In genomic region chr15:60718661-60719069, GRCh38 we compare ENCODE assay signal across 1 cellular context.
TF ChIP-seq lines count a peak whose summit lies in the region.

No MANE protein-coding gene starts in this region.

TF ChIP-seq in HepG2, 621 proteins besides CTCF, POLR2A, EP300 and RAD21 (continued from another document and continues in another):
- TF ChIP-seq HNF1B (CRISPR knock-in tag; IDR thresholded peaks at IDR 0.05) (peak; percentile 60; the same call in 1 of the 2 replicates), SKIL (CRISPR knock-in tag; IDR thresholded peaks at IDR 0.05; ENCODE audit: borderline replicate concordance) (peak; percentile 69; the same call in 1 of the 2 replicates), TFE3 (CRISPR knock-in tag; IDR thresholded peaks at IDR 0.05) (peak; percentile 40; the same call in 1 of the 2 replicates), PHF21A (CRISPR knock-in tag; IDR thresholded peaks at IDR 0.05) (peak; percentile 69), TBX2 (CRISPR knock-in tag; IDR thresholded peaks at IDR 0.05; ENCODE audit: borderline replicate concordance) (peak; percentile 90; the same call in 1 of the 2 replicates), FIP1L1 (IDR thresholded peaks at IDR 0.05; ENCODE audit: borderline replicate concordance, insufficient read depth, low read depth, low read length) (no peak), HNF1A (IDR thresholded peaks at IDR 0.05; ENCODE audit: low read depth) (peak; percentile 59; the same call in 1 of the 2 replicates), HNF1A (CRISPR knock-in tag; IDR thresholded peaks at IDR 0.05; ENCODE audit: borderline replicate concordance) (peak; percentile 20; the same call in 1 of the 2 replicates), ZNF20 (CRISPR knock-in tag; IDR thresholded peaks at IDR 0.05) (no peak), ZBTB49 (CRISPR knock-in tag; IDR thresholded peaks at IDR 0.05; ENCODE audit: borderline replicate concordance) (no peak), RFXANK (CRISPR knock-in tag; IDR thresholded peaks at IDR 0.05) (no peak), NCOA2 (CRISPR knock-in tag; IDR thresholded peaks at IDR 0.05) (peak; percentile 87), RXRB (CRISPR knock-in tag; IDR thresholded peaks at IDR 0.05; ENCODE audit: borderline replicate concordance) (peak; percentile 83), NR2F2 (IDR thresholded peaks at IDR 0.05; ENCODE audit: borderline replicate concordance, low read depth) (peak; percentile 95), LCORL (IDR thresholded peaks at IDR 0.05) (no peak), LCORL (CRISPR knock-in tag; IDR thresholded peaks at IDR 0.05) (peak; percentile 55; the same call in 1 of the 2 replicates), ZNF3 (CRISPR knock-in tag; IDR thresholded peaks at IDR 0.05) (no peak), ZNF572 (CRISPR knock-in tag; IDR thresholded peaks at IDR 0.05) (no peak), HNF4A (CRISPR knock-in tag; IDR thresholded peaks at IDR 0.05) (peak; percentile 88), TBX3 (IDR thresholded peaks at IDR 0.05; ENCODE audit: borderline replicate concordance) (peak; percentile 82), ZNF577 (CRISPR knock-in tag; IDR thresholded peaks at IDR 0.05; ENCODE audit: borderline replicate concordance, low read depth) (no peak), GATAD1 (CRISPR knock-in tag; IDR thresholded peaks at IDR 0.05) (0 out of 2 replicates have a peak, but pooled peaks have one; percentile 22), HDAC6 (IDR thresholded peaks at IDR 0.05; ENCODE audit: low read depth, low read length) (no peak), GATA4 (IDR thresholded peaks at IDR 0.05; ENCODE audit: borderline replicate concordance, low read depth) (peak; percentile 51; the same call in 1 of the 2 replicates), ZMYM4 (CRISPR knock-in tag; IDR thresholded peaks at IDR 0.05) (peak; percentile 79), FOXO1 (CRISPR knock-in tag; IDR thresholded peaks at IDR 0.05) (peak; percentile 69; the same call in 1 of the 2 replicates), CERS6 (CRISPR knock-in tag; IDR thresholded peaks at IDR 0.05) (no peak), AFF4 (CRISPR knock-in tag; IDR thresholded peaks at IDR 0.05) (no peak), RFX1 (IDR thresholded peaks at IDR 0.05) (no peak), RXRA (CRISPR knock-in tag; IDR thresholded peaks at IDR 0.05) (peak; percentile 34; the same call in 1 of the 2 replicates), DRAP1 (CRISPR knock-in tag; IDR thresholded peaks at IDR 0.05) (no peak), NRL (CRISPR knock-in tag; IDR thresholded peaks at IDR 0.05; ENCODE audit: borderline replicate concordance) (no peak), ZNF570 (CRISPR knock-in tag; IDR thresholded peaks at IDR 0.05; ENCODE audit: borderline replicate concordance) (no peak), ERF (CRISPR knock-in tag; IDR thresholded peaks at IDR 0.05) (peak; percentile 49; the same call in 1 of the 2 replicates), ZMYM3 (CRISPR knock-in tag; IDR thresholded peaks at IDR 0.05) (peak; percentile 76; the same call in 1 of the 2 replicates), HNRNPLL (IDR thresholded peaks at IDR 0.05; ENCODE audit: low read depth, low read length, poor library complexity, severe bottlenecking) (no peak), ZNF274 (CRISPR knock-in tag; IDR thresholded peaks at IDR 0.05) (no peak), ZNF441 (CRISPR knock-in tag; IDR thresholded peaks at IDR 0.05; ENCODE audit: borderline replicate concordance) (0 out of 2 replicates have a peak, but pooled peaks have one; percentile 27)
